16 cellular contexts compared by ENCODE assay signal in genomic region chr1:223784541-223784940, GRCh38.
"Had no signal": no experiment of that assay in that cellular context is flagged by ENCODE, and none has a peak within 500 bp of the region (broad histone marks: within the 10 kb centered on the region; RNA-seq: fewer than 3 reads in every experiment).

No MANE protein-coding gene starts in this region.

- H3K27ac ChIP-seq: epithelial cell of prostate, foreskin keratinocyte, hepatocyte had no signal

- H3K27ac Mint-ChIP-seq: dendritic cell treated with granulocyte-macrophage colony-stimulating factor and Interleukin-4, amounts not matched to agents 40 ng/mL and 50 ng/mL, for 4 days; stimulated activated naive CD8-positive, alpha-beta T cell treated with anti-CD3 and anti-CD28 coated beads, Interleukin-15, Interleukin-2, amounts not matched to agents 100 ng/mL and 50 ng/mL, for 24 hours had no signal

- H3K9me3 ChIP-seq: esophagus muscularis mucosa, transverse colon had no signal

- H3K4me3 ChIP-seq: esophagus muscularis mucosa, hepatocyte, transverse colon had no signal

- H3K4me1 ChIP-seq: foreskin keratinocyte, transverse colon had no signal

- H3K4me3 Mint-ChIP-seq: dendritic cell treated with granulocyte-macrophage colony-stimulating factor and Interleukin-4, amounts not matched to agents 40 ng/mL and 50 ng/mL, for 4 days; effector memory CD8-positive, alpha-beta T cell; natural killer cell; neural crest cell; stimulated activated naive CD8-positive, alpha-beta T cell treated with anti-CD3 and anti-CD28 coated beads, Interleukin-15, Interleukin-2, amounts not matched to agents 100 ng/mL and 50 ng/mL, for 24 hours had no signal

- FAIRE-seq: kidney, small intestine had no signal

- H3K9me3 Mint-ChIP-seq: dendritic cell treated with granulocyte-macrophage colony-stimulating factor and Interleukin-4, amounts not matched to agents 40 ng/mL and 50 ng/mL, for 4 days; effector memory CD8-positive, alpha-beta T cell; natural killer cell; neural crest cell; stimulated activated naive CD8-positive, alpha-beta T cell treated with anti-CD3 and anti-CD28 coated beads, Interleukin-15, Interleukin-2, amounts not matched to agents 100 ng/mL and 50 ng/mL, for 24 hours had no signal

- H3K27me3 Mint-ChIP-seq: dendritic cell treated with granulocyte-macrophage colony-stimulating factor and Interleukin-4, amounts not matched to agents 40 ng/mL and 50 ng/mL, for 4 days; effector memory CD8-positive, alpha-beta T cell; stimulated activated naive CD8-positive, alpha-beta T cell treated with anti-CD3 and anti-CD28 coated beads, Interleukin-15, Interleukin-2, amounts not matched to agents 100 ng/mL and 50 ng/mL, for 24 hours had no signal

- H3K27me3 ChIP-seq: esophagus muscularis mucosa, foreskin keratinocyte, hepatocyte, transverse colon had no signal

- DNase-seq: effector memory CD8-positive, alpha-beta T cell; foreskin keratinocyte; head of caudate nucleus; kidney; left cardiac atrium; natural killer cell; posterior cingulate gyrus; small intestine; stimulated activated CD4-positive, alpha-beta T cell treated with anti-CD3 and anti-CD28 coated beads, Interleukin-2, amount 100 ng/mL, for 48 hours; transverse colon had no signal

- ATAC-seq: effector memory CD8-positive, alpha-beta T cell; foreskin keratinocyte; left cardiac atrium; natural killer cell had no signal
